In genomic region chr16:68083239-68083781, GRCh38 we compare ENCODE assay signal across 10 cellular contexts. TPM values are rescaled to one million over a fixed set of nuclear protein-coding genes. Genes with fewer than 3 reads are reported as not detected.
DNase-seq lines count a peak whose midpoint lies in the region; ATAC-seq, FAIRE-seq and TF ChIP-seq lines count a peak whose summit lies in the region.
"Had no signal": no experiment of that assay in that cellular context is flagged by ENCODE, and none has a peak within 500 bp of the region (broad histone marks: within the 10 kb centered on the region; RNA-seq: fewer than 3 reads in every experiment).

No MANE protein-coding gene starts in this region.

- H3K27me3 ChIP-seq in H7 (ENCODE audit: control insufficient read depth, insufficient read depth, low read length) = no peaks in the 10 kb centered on the region
- no peaks in the 10 kb centered on the region for H3K27me3 ChIP-seq in iPS-20b (ENCODE audit: insufficient read depth, low read length)
- H3K27me3 ChIP-seq in small intestine (ENCODE audit: control insufficient read depth in 2 of 2, insufficient read depth in 2 of 2, low read length in 2 of 2) = no peaks in the 10 kb centered on the region
- no peaks in the 10 kb centered on the region for H3K27me3 ChIP-seq in BE2C

- no peak for TF ChIP-seq CTCF in activated CD8-positive, alpha-beta T cell treated with anti-CD3 and anti-CD28 coated beads for 36 hours (IDR thresholded peaks at IDR 0.05)
- TF ChIP-seq CTCF in BE2C (IDR thresholded peaks at IDR 0.05; ENCODE audit: low read depth, low read length) = no peak

- FAIRE-seq in small intestine (lab: Jason Lieb, UNC) = no peak

- H3K36me3 ChIP-seq in H7 (replicated peaks; ENCODE audit: control insufficient read depth, insufficient read depth, low read length) = peaks cover 1% of the 10 kb centered on the region; the same call in 1 of the 2 replicates
- H3K36me3 ChIP-seq in iPS-20b (ENCODE audit: insufficient read depth, low read depth, low read length) = peaks cover 10% of the 10 kb centered on the region
- no peaks in the 10 kb centered on the region for H3K36me3 ChIP-seq in small intestine (ENCODE audit: control insufficient read depth in 2 of 2, insufficient read depth in 2 of 2, low read length in 2 of 2)
- H3K36me3 ChIP-seq in BE2C = peaks cover 7% of the 10 kb centered on the region

- peaks cover 46% of the 10 kb centered on the region for H3K36me3 Mint-ChIP-seq in activated CD8-positive, alpha-beta T cell treated with anti-CD3 and anti-CD28 coated beads for 36 hours (ENCODE audit: low read depth)

- peak overlapping the region; percentile 99 for H3K9ac ChIP-seq in iPS-20b (ENCODE audit: low read depth, low read length)

- H3K9me3 Mint-ChIP-seq in activated CD8-positive, alpha-beta T cell treated with anti-CD3 and anti-CD28 coated beads for 36 hours = peaks cover 2% of the 10 kb centered on the region

- intact Hi-C loops in activated CD8-positive, alpha-beta T cell treated with anti-CD3 and anti-CD28 coated beads for 36 hours (cut with micrococcal nuclease) = no loop called here

- POLR2A ChIA-PET in activated CD8-positive, alpha-beta T cell treated with anti-CD3 and anti-CD28 coated beads for 36 hours (lab: Charles Lee) = interaction anchor here (0.9 to 3.5 kb wide), 4 partner anchors 9 to 122 kb away, joined by 4 to 34 read pairs (median 11); no protein-coding TSS in a partner anchor

- peak overlapping the region; percentile 99 for H3K27ac ChIP-seq in iPS-20b (ENCODE audit: low read length)
- peak overlapping the region; percentile 95 to 98 for H3K27ac ChIP-seq in small intestine (ENCODE audit: low read depth in 1 of 2, low read length in 1 of 2)
- H3K27ac ChIP-seq: epithelial cell of prostate had no signal

- no peak for ATAC-seq in activated CD8-positive, alpha-beta T cell treated with anti-CD3 and anti-CD28 coated beads for 36 hours
- ATAC-seq in HG03045 (IDR thresholded peaks at IDR 0.05; ENCODE audit: unreplicated experiment) (no peak), HG02759 (IDR thresholded peaks at IDR 0.05; ENCODE audit: unreplicated experiment) (no peak)

- H3K4me3 ChIP-seq in H7 (ENCODE audit: insufficient read depth, low read depth, low read length) = no peak overlapping the region
- H3K4me3 ChIP-seq in iPS-20b (ENCODE audit: low read length) = peak overlapping the region; percentile 96
- no peak overlapping the region for H3K4me3 ChIP-seq in small intestine (ENCODE audit: low read depth in 1 of 2, low read length in 2 of 2)
- no peak overlapping the region for H3K4me3 ChIP-seq in BE2C (ENCODE audit: low read depth, low read length)

- no peaks in the 10 kb centered on the region for H3K27me3 Mint-ChIP-seq in activated CD8-positive, alpha-beta T cell treated with anti-CD3 and anti-CD28 coated beads for 36 hours

- DNase-seq in H7 = peak; percentile 2
- no peak for DNase-seq in activated CD8-positive, alpha-beta T cell treated with anti-CD3 and anti-CD28 coated beads for 36 hours
- DNase-seq in small intestine = no peak
- DNase-seq in BE2C = no peak
- no peak for DNase-seq in ecto neural progenitor cell (ENCODE audit: low spot score)
- DNase-seq: NK-92 treated with Interleukin-12 subunit alpha and Interleukin-12 subunit beta, amount 100 ng/mL, for 24 hours had no signal

- WGBS in small intestine, 3 donors = 88 to 90% (median 88%) methylated on average over 4 of the region's 4 CpGs

- CTCF ChIA-PET in activated CD8-positive, alpha-beta T cell treated with anti-CD3 and anti-CD28 coated beads for 36 hours (lab: Charles Lee) = interaction anchor here (0.8 to 3.4 kb wide), 6 partner anchors 15 to 200 kb away, joined by 3 to 15 read pairs (median 5); no protein-coding TSS in a partner anchor

- peak overlapping the region; percentile 99 for H3K27ac Mint-ChIP-seq in activated CD8-positive, alpha-beta T cell treated with anti-CD3 and anti-CD28 coated beads for 36 hours

- H3K4me3 Mint-ChIP-seq in activated CD8-positive, alpha-beta T cell treated with anti-CD3 and anti-CD28 coated beads for 36 hours = no peak overlapping the region

- H3K9me3 ChIP-seq in iPS-20b (ENCODE audit: insufficient read depth, low read depth, low read length) = no peaks in the 10 kb centered on the region
- H3K9me3 ChIP-seq in small intestine (ENCODE audit: control insufficient read depth, low read depth) = no peaks in the 10 kb centered on the region
- H3K9me3 ChIP-seq in BE2C = no peaks in the 10 kb centered on the region

- peaks cover 58% of the 10 kb centered on the region for H3K4me1 Mint-ChIP-seq in activated CD8-positive, alpha-beta T cell treated with anti-CD3 and anti-CD28 coated beads for 36 hours (ENCODE audit: low read depth)

- H3K4me1 ChIP-seq in iPS-20b (ENCODE audit: insufficient read depth, low read length) (peaks cover 12% of the 10 kb centered on the region; the same call in 1 of the 2 replicates), small intestine (ENCODE audit: control insufficient read depth in 2 of 2, insufficient read depth in 1 of 2, low read depth in 1 of 2, low read length in 1 of 2) (peaks cover 24 to 33% of the 10 kb centered on the region in 2 donors), BE2C (peaks cover 5% of the 10 kb centered on the region)

RNA-seq across cellular contexts. Expression of gene NFATC3, which starts 1.9 kb away (rescaled TPM):
- total RNA-seq in H7 (2014; rRNA removed; shearing (Covaris generic)) = 22.9 and 27.7 TPM in 2 replicates
- 100 to 1,000 TPM; 102 to 104 TPM for total RNA-seq in activated CD8-positive, alpha-beta T cell treated with anti-CD3 and anti-CD28 coated beads for 36 hours
- 10 to 100 TPM; 10.8 to 13.9 (median 13.6) TPM for polyA plus RNA-seq in small intestine
- 17.5 TPM for polyA plus RNA-seq in BE2C (2012; ENCODE audit: insufficient read depth, insufficient read length, low read depth)
